4 cellular contexts compared by ENCODE assay signal in the genomic region with DNA sequence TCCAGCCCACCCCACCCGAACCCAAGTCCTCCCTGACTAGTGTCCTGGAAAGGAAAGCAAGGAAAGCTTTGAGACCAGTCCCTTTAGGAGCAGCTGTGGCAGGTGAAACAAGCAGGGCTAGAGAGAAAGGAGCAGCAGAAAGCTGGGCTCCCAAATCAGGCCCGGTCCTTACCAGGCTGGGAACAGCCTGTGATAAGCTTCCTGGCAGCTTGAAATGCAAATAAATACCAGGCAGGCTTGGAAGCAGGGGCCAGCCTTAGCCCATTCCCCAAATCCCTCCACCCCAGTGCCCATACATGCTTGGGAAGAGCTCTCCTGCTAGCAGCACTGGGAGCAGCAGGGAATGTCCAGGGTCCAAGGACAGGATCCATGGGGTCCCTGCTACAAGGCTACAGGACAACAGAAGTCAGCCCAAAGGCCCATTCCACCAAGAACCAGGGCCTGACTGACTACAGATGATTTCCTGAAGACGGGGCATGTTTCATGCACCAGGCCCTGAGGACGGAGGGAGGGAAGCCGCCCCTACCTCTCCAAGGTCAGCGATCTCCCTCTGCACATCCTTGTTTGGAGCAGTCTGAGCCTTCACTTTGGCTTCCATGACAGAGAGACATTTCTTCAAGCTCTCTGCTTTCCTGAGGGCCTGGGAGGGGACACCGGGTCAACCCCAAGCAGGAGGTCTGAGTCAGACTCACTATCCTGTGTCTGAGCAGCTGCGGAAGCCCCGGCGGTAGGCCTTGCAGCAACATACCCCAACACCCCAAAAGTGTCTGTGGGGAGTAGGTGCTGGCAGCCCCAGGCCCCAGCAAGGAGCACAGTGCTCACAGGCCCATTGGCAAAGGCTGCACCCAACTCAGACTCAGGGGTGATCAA.
A peak's percentile ranks its signal among the peaks of the same experiment; 100 is the strongest.
TF ChIP-seq lines count a peak whose summit lies in the region.

No MANE protein-coding gene starts in this region.

TF ChIP-seq in SK-N-SH, 30 proteins besides CTCF, POLR2A, EP300 and RAD21 (continues in another document):
- TF ChIP-seq CHD2 (IDR thresholded peaks at IDR 0.05; ENCODE audit: low read length, partially characterized antibody) (no peak), FOXM1 (IDR thresholded peaks at IDR 0.05; ENCODE audit: low read depth) (no peak), YY1 (IDR thresholded peaks at IDR 0.05; ENCODE audit: low read depth) (no peak), GATA2 (CRISPR knock-in tag; IDR thresholded peaks at IDR 0.05) (no peak), SMC3 (IDR thresholded peaks at IDR 0.05; ENCODE audit: low read depth, low read length) (no peak), TCF12 (IDR thresholded peaks at IDR 0.05) (no peak), TAF1 (IDR thresholded peaks at IDR 0.05; ENCODE audit: borderline replicate concordance, low read depth, low read length) (no peak), FOSL2 (IDR thresholded peaks at IDR 0.05; ENCODE audit: borderline replicate concordance, low read depth) (no peak), FOXJ3 (CRISPR knock-in tag; IDR thresholded peaks at IDR 0.05) (no peak)
- TF ChIP-seq, protein P1, sequence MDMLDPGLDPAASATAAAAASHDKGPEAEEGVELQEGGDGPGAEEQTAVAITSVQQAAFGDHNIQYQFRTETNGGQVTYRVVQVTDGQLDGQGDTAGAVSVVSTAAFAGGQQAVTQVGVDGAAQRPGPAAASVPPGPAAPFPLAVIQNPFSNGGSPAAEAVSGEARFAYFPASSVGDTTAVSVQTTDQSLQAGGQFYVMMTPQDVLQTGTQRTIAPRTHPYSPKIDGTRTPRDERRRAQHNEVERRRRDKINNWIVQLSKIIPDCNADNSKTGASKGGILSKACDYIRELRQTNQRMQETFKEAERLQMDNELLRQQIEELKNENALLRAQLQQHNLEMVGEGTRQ (IDR thresholded peaks at IDR 0.05; ENCODE audit: borderline replicate concordance, low read depth, low read length) = no peak
- TF ChIP-seq, protein P2, sequence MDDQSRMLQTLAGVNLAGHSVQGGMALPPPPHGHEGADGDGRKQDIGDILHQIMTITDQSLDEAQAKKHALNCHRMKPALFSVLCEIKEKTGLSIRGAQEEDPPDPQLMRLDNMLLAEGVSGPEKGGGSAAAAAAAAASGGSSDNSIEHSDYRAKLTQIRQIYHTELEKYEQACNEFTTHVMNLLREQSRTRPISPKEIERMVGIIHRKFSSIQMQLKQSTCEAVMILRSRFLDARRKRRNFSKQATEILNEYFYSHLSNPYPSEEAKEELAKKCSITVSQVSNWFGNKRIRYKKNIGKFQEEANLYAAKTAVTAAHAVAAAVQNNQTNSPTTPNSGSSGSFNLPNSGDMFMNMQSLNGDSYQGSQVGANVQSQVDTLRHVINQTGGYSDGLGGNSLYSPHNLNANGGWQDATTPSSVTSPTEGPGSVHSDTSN (IDR thresholded peaks at IDR 0.05) = no peak

TF ChIP-seq in SK-N-SH treated with all-trans-retinoic acid at 6 μM for 48 hours, 23 proteins besides CTCF, POLR2A, EP300 and RAD21 (continued from another document):
- no peak for TF ChIP-seq GLIS3 (CRISPR knock-in tag; IDR thresholded peaks at IDR 0.05)
- no peak for TF ChIP-seq OSR1 (CRISPR knock-in tag; IDR thresholded peaks at IDR 0.05)
- no peak for TF ChIP-seq BACH2 (CRISPR knock-in tag; IDR thresholded peaks at IDR 0.05; ENCODE audit: borderline replicate concordance)
- TF ChIP-seq ARNTL (CRISPR knock-in tag; IDR thresholded peaks at IDR 0.05; ENCODE audit: borderline replicate concordance, low read depth) = no peak
- no peak for TF ChIP-seq TOX (CRISPR knock-in tag; IDR thresholded peaks at IDR 0.05; ENCODE audit: borderline replicate concordance)
- TF ChIP-seq TCF4 (CRISPR knock-in tag; IDR thresholded peaks at IDR 0.05; ENCODE audit: borderline replicate concordance) = no peak
- no peak for TF ChIP-seq ZNF8 (CRISPR knock-in tag; IDR thresholded peaks at IDR 0.05)
- TF ChIP-seq ZFP30 (CRISPR knock-in tag; IDR thresholded peaks at IDR 0.05) = no peak

TF ChIP-seq in GM23338, 12 proteins besides CTCF, POLR2A, EP300 and RAD21:
- TF ChIP-seq POLR2AphosphoS5 (IDR thresholded peaks at IDR 0.05; ENCODE audit: low read depth) = peak; percentile 40
- TF ChIP-seq ZNF331 (CRISPR knock-in tag; IDR thresholded peaks at IDR 0.05; ENCODE audit: low read depth) = no peak

TF ChIP-seq in WTC11, 78 proteins besides CTCF, POLR2A, EP300 and RAD21 (continued from another document):
- TF ChIP-seq NFATC4 (CRISPR knock-in tag; IDR thresholded peaks at IDR 0.05) = 0 out of 2 replicates have a peak, but pooled peaks have one; percentile 19
